8 cellular contexts compared by ENCODE assay signal in genomic region chr12:7189398-7190267, GRCh38. TPM values are rescaled to one million over a fixed set of nuclear protein-coding genes. Genes with fewer than 3 reads are reported as not detected.
DNase-seq lines count a peak whose midpoint lies in the region; ATAC-seq and TF ChIP-seq lines count a peak whose summit lies in the region.

Gene PEX5, plus strand, starts transcription at chr12:7189686. Its CDS starts 692 bp downstream, at chr12:7190378.

- peak; percentile 25 for TF ChIP-seq POLR2A in breast epithelium (IDR thresholded peaks at IDR 0.05)

- H3K27me3 ChIP-seq in ACC112 (ENCODE audit: insufficient read depth, low read length) (no peaks in the 10 kb centered on the region), WERI-Rb-1 (ENCODE audit: insufficient read depth, low read depth, severe bottlenecking) (no peaks in the 10 kb centered on the region), breast epithelium (no peaks in the 10 kb centered on the region), skeletal muscle tissue (ENCODE audit: control insufficient read depth in 3 of 3, insufficient read depth in 3 of 3, low read length in 3 of 3) (no peaks in the 10 kb centered on the region)

- H3K9me3 ChIP-seq in WERI-Rb-1 (ENCODE audit: severe bottlenecking): no peaks in the 10 kb centered on the region
- no peaks in the 10 kb centered on the region for H3K9me3 ChIP-seq in breast epithelium
- no peaks in the 10 kb centered on the region for H3K9me3 ChIP-seq in iPS-18c (ENCODE audit: control insufficient read depth, insufficient read depth, low read length)
- no peaks in the 10 kb centered on the region for H3K9me3 ChIP-seq in skeletal muscle tissue (ENCODE audit: control insufficient read depth in 3 of 3, low read length in 3 of 3)

- H3K27ac ChIP-seq in ACC112 (ENCODE audit: low read depth, low read length) (peak within 1 kb of the TSS; percentile 79), WERI-Rb-1 (peak within 1 kb of the TSS; percentile 73), breast epithelium (peak within 1 kb of the TSS; percentile 95), skeletal muscle tissue (ENCODE audit: low read depth, low read length) (peak within 1 kb of the TSS; percentile 92)

- peak within 1 kb of the TSS; percentile 91 to 99 (median 93) for H3K9ac ChIP-seq in skeletal muscle tissue (ENCODE audit: low read depth in 1 of 3, low read length in 3 of 3)

- H3K36me3 ChIP-seq in ACC112 (ENCODE audit: insufficient read depth, low read length) (no peaks in the 10 kb centered on the region; the same call in 1 of the 2 replicates), WERI-Rb-1 (peaks cover 31% of the 10 kb centered on the region), breast epithelium (no peaks in the 10 kb centered on the region), skeletal muscle tissue (ENCODE audit: control insufficient read depth in 3 of 3, insufficient read depth in 3 of 3, low read length in 3 of 3) (peaks cover 7 to 15% (median 9%) of the 10 kb centered on the region in 3 donors)

- DNase-seq in NCI-H2171 treated with DMSO at 0.1 percent for 48 hours (lab: John Stamatoyannopoulos, UW) (peak; percentile 100), WERI-Rb-1 (peak; percentile 92), breast epithelium (ENCODE audit: low spot score in 2 of 2) (peak; percentile 81 to 83)

- TF ChIP-seq CTCF in WERI-Rb-1 (IDR thresholded peaks at IDR 0.05; ENCODE audit: low read depth, low read length) (no peak), breast epithelium (IDR thresholded peaks at IDR 0.05) (no peak)

- ATAC-seq in GM18868 (IDR thresholded peaks at IDR 0.05; ENCODE audit: unreplicated experiment): peak; percentile 94
- ATAC-seq in HG03108 (IDR thresholded peaks at IDR 0.05; ENCODE audit: unreplicated experiment): peak; percentile 91

- intact Hi-C loops in breast epithelium (cut with DNase I; ENCODE audit: low total_unique reads): no loop called here

- H3K4me3 ChIP-seq in ACC112 (ENCODE audit: low read depth, low read length) (peak within 1 kb of the TSS; percentile 90), WERI-Rb-1 (ENCODE audit: low read depth, low read length) (peak within 1 kb of the TSS; percentile 71), breast epithelium (peak within 1 kb of the TSS; percentile 89 to 93 (median 90)), iPS-18c (ENCODE audit: insufficient read depth, low read depth, low read length) (peak within 1 kb of the TSS; percentile 85), skeletal muscle tissue (ENCODE audit: low read length in 3 of 3) (peak within 1 kb of the TSS; percentile 83 to 99 (median 98))

- no peaks in the 10 kb centered on the region for H3K79me2 ChIP-seq in ACC112 (ENCODE audit: control insufficient read depth, insufficient read depth, low read length, unreplicated experiment)

- H2AFZ ChIP-seq in ACC112 (ENCODE audit: low read length, unreplicated experiment): peak within 1 kb of the TSS; percentile 89

- peaks cover 18% of the 10 kb centered on the region for H3K4me1 ChIP-seq in ACC112 (ENCODE audit: control insufficient read depth, insufficient read depth, low read length, unreplicated experiment)
- peaks cover 0 to 5% of the 10 kb centered on the region in 2 donors for H3K4me1 ChIP-seq in breast epithelium
- peaks cover 15 to 22% (median 21%) of the 10 kb centered on the region in 3 donors for H3K4me1 ChIP-seq in skeletal muscle tissue (ENCODE audit: control insufficient read depth in 3 of 3, insufficient read depth in 3 of 3, low read length in 3 of 3)

RNA-seq across cellular contexts. Expression of gene PEX5, which starts in this region (rescaled TPM):
- total RNA-seq in breast epithelium (10 to 100 TPM; 41.7 to 79.7 (median 62.6) TPM), skeletal muscle tissue (39.7 TPM)

Comparison
In these comparisons a context has a peak if more than half of its experiments do, and no peak if none do; other contexts are left out.
1. Peak in every context shown above with its lines: DNase-seq, ATAC-seq, H3K4me3 ChIP-seq and H3K27ac ChIP-seq.